Comparison of ENCODE assay signal across 24 cellular contexts in the genomic region with DNA sequence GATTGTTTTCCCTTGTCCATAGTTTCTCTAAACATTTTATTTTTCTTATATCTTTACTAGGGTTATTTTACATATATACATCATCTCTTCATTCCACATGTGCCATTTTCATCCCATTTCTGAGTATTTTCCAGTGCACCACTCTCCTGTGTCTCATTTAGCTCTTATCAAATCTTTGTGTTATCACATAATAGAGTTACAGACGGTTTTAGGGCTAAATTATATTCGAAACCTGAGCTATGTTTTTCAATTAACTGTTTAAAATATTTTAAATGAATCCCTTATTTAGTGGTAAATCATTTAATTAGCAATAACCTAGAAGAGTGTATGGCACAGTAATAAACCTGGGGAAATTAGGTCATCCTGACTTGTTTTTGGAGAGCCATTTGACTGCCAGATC.
"Had no signal": no experiment of that assay in that cellular context is flagged by ENCODE, and none has a peak within 500 bp of the region (broad histone marks: within the 10 kb centered on the region; RNA-seq: fewer than 3 reads in every experiment).

No MANE protein-coding gene starts in this region.

- H3K36me3 ChIP-seq: colonic mucosa, esophagus muscularis mucosa, esophagus squamous epithelium, gastrocnemius medialis, gastroesophageal sphincter, heart left ventricle, heart right ventricle had no signal

- H2AFZ ChIP-seq: hepatocyte had no signal

- ATAC-seq: effector memory CD8-positive, alpha-beta T cell; esophagus mucosa; foreskin keratinocyte; gastrocnemius medialis; gastroesophageal sphincter; heart left ventricle; heart right ventricle had no signal

- H3K27me3 ChIP-seq: colonic mucosa, esophagus muscularis mucosa, esophagus squamous epithelium, foreskin keratinocyte, gastrocnemius medialis, gastroesophageal sphincter, heart left ventricle, heart right ventricle, hepatocyte had no signal

- DNase-seq: colonic mucosa; cortex of kidney; dermis blood vessel endothelial cell; dorsolateral prefrontal cortex; effector CD4-positive, alpha-beta T cell; effector CD8-positive, alpha-beta T cell; effector memory CD4-positive, alpha-beta T cell; effector memory CD8-positive, alpha-beta T cell; endodermal cell; erythroblast; esophagus squamous epithelium; foreskin fibroblast; foreskin keratinocyte; foreskin melanocyte; gastrocnemius medialis; glutamatergic neuron; heart left ventricle; heart right ventricle had no signal

- H3K79me2 ChIP-seq: hepatocyte had no signal

- H3K27ac ChIP-seq: colonic mucosa, coronary artery, dorsolateral prefrontal cortex, epithelial cell of prostate, esophagus muscularis mucosa, esophagus squamous epithelium, foreskin keratinocyte, gastrocnemius medialis, gastroesophageal sphincter, heart left ventricle, heart right ventricle, hepatocyte had no signal

- H3K4me1 ChIP-seq: colonic mucosa, foreskin keratinocyte, gastrocnemius medialis, heart left ventricle, heart right ventricle had no signal

- H3K4me2 ChIP-seq: hepatocyte had no signal

- H3K4me3 ChIP-seq: colonic mucosa, coronary artery, dorsolateral prefrontal cortex, esophagus muscularis mucosa, esophagus squamous epithelium, gastrocnemius medialis, gastroesophageal sphincter, heart left ventricle, heart right ventricle, hepatocyte had no signal

- H3K9me3 ChIP-seq: colonic mucosa, esophagus muscularis mucosa, esophagus squamous epithelium, gastrocnemius medialis, gastroesophageal sphincter, heart left ventricle, heart right ventricle had no signal
